12 cellular contexts compared by ENCODE assay signal in genomic region chr13:106156468-106156867, GRCh38.
DNase-seq lines count a peak whose midpoint lies in the region; ATAC-seq and TF ChIP-seq lines count a peak whose summit lies in the region.
"Had no signal": no experiment of that assay in that cellular context is flagged by ENCODE, and none has a peak within 500 bp of the region (broad histone marks: within the 10 kb centered on the region; RNA-seq: fewer than 3 reads in every experiment).

No MANE protein-coding gene starts in this region.

- peak; percentile 96 for DNase-seq in AG09309 (ENCODE audit: low read depth)
- DNase-seq in LHCN-M2 (ENCODE audit: low read depth): peak; percentile 99
- peak; percentile 97 for DNase-seq in choroid plexus epithelial cell (ENCODE audit: low read depth)
- peak; percentile 46 for DNase-seq in mesendoderm
- DNase-seq in substantia nigra (lab: John Stamatoyannopoulos, UW): no peak
- DNase-seq in CD14-positive monocyte (ENCODE audit: low spot score): no peak
- DNase-seq in stimulated activated CD4-positive, alpha-beta T cell treated with anti-CD3 and anti-CD28 coated beads, Interleukin-2, amount 100 ng/mL, for 48 hours: no peak
- DNase-seq: activated CD4-positive, alpha-beta T cell treated with anti-CD3 and anti-CD28 coated beads for 1 hour; CD4-positive, CD25-positive, alpha-beta regulatory T cell; stimulated activated CD4-positive, alpha-beta T cell treated with anti-CD3 and anti-CD28 coated beads, Interleukin-4, amount 100 ng/mL, for 4 hours had no signal

- H2AK5ac ChIP-seq in mesendoderm (ENCODE audit: low read length): no peak overlapping the region

- H3K4me3 ChIP-seq in AG09309 (ENCODE audit: control insufficient read depth, low read depth, low read length): no peak overlapping the region
- no peak overlapping the region for H3K4me3 ChIP-seq in choroid plexus epithelial cell (ENCODE audit: low read depth, low read length)
- no peak overlapping the region for H3K4me3 ChIP-seq in mesendoderm (ENCODE audit: low read length)

- no peak overlapping the region for H2BK5ac ChIP-seq in mesendoderm (ENCODE audit: low read length)

- no peak overlapping the region for H4K8ac ChIP-seq in mesendoderm (ENCODE audit: low read depth, low read length)

- no peaks in the 10 kb centered on the region for H3K4me1 Mint-ChIP-seq in CD14-positive monocyte
- H3K4me1 Mint-ChIP-seq: CD4-positive, CD25-positive, alpha-beta regulatory T cell; IgD-negative memory B cell had no signal

- no peak overlapping the region for H3K4me2 ChIP-seq in mesendoderm (ENCODE audit: low read length)

- H3K27ac Mint-ChIP-seq in CD14-positive monocyte: no peak overlapping the region
- H3K27ac Mint-ChIP-seq: CD4-positive, CD25-positive, alpha-beta regulatory T cell; IgD-negative memory B cell had no signal

- H3K27me3 Mint-ChIP-seq in CD14-positive monocyte (ENCODE audit: low read depth in 3 of 3): peaks cover 0 to 2% (median 0%) of the 10 kb centered on the region in 3 donors
- H3K27me3 Mint-ChIP-seq: CD4-positive, CD25-positive, alpha-beta regulatory T cell; IgD-negative memory B cell had no signal

- H3K27me3 ChIP-seq in mesendoderm (ENCODE audit: insufficient read depth, low read length, poor library complexity): no peaks in the 10 kb centered on the region

- H3K9me3 Mint-ChIP-seq in CD14-positive monocyte: peaks cover 2 to 12% (median 7%) of the 10 kb centered on the region in 7 donors

- H3K27ac ChIP-seq in mesendoderm (ENCODE audit: low read depth, low read length) (no peak overlapping the region), substantia nigra (ENCODE audit: low read depth, low read length, poor library complexity, severe bottlenecking) (no peak overlapping the region)

- WGBS in mesendoderm (ENCODE audit: extremely low coverage, insufficient coverage, low lambda C conversion rate): no CpG with 5 or more reads among the region's 4 CpGs

- no peak overlapping the region for H3K18ac ChIP-seq in mesendoderm (ENCODE audit: low read length)

- H3K4me1 ChIP-seq in mesendoderm (ENCODE audit: control insufficient read depth, low read depth, low read length): peaks cover 2% of the 10 kb centered on the region

- intact Hi-C loops in CD14-positive monocyte (cut with micrococcal nuclease): no loop called here

- no peak overlapping the region for H3K4me3 Mint-ChIP-seq in CD14-positive monocyte
- H3K4me3 Mint-ChIP-seq: CD4-positive, CD25-positive, alpha-beta regulatory T cell; IgD-negative memory B cell had no signal

- H4K5ac ChIP-seq in mesendoderm (ENCODE audit: low read length): no peak overlapping the region

- TF ChIP-seq CTCF in AG09309 (IDR thresholded peaks at IDR 0.05; ENCODE audit: control insufficient read depth, insufficient read depth, low read depth, low read length, missing control alignments) (no peak), choroid plexus epithelial cell (conservative IDR thresholded peaks at IDR 0.05; ENCODE audit: low read depth, low read length) (no peak), CD14-positive monocyte (IDR thresholded peaks at IDR 0.05) (no peak)

- H3K23ac ChIP-seq in mesendoderm (ENCODE audit: low read length): no peak overlapping the region

- no peaks in the 10 kb centered on the region for H3K36me3 Mint-ChIP-seq in CD14-positive monocyte
- H3K36me3 Mint-ChIP-seq: CD4-positive, CD25-positive, alpha-beta regulatory T cell; IgD-negative memory B cell had no signal

- H2BK15ac ChIP-seq in mesendoderm (replicated peaks; ENCODE audit: low read depth): no peak overlapping the region

- H3K79me1 ChIP-seq in mesendoderm (ENCODE audit: low read length): no peaks in the 10 kb centered on the region

- no peak overlapping the region for H3K9ac ChIP-seq in mesendoderm (ENCODE audit: low read length)

- H3K79me2 ChIP-seq in mesendoderm (ENCODE audit: control insufficient read depth, insufficient read depth, low read length): no peaks in the 10 kb centered on the region

- no peaks in the 10 kb centered on the region for H3K36me3 ChIP-seq in mesendoderm (ENCODE audit: control insufficient read depth, insufficient read depth, low read length)

- no peak overlapping the region for H3K4ac ChIP-seq in mesendoderm (ENCODE audit: low read depth, low read length)

- no peak for ATAC-seq in HG03442 (IDR thresholded peaks at IDR 0.05; ENCODE audit: unreplicated experiment)

- H2BK120ac ChIP-seq in mesendoderm (ENCODE audit: low read depth, low read length): no peak overlapping the region

- no peak overlapping the region for H3K56ac ChIP-seq in mesendoderm (ENCODE audit: low read length)

Comparison
In these comparisons a context has a peak if more than half of its experiments do, and no peak if none do; other contexts are left out.
1. DNase-seq: peak in AG09309 (single experiment), LHCN-M2 (single experiment), choroid plexus epithelial cell (single experiment) and mesendoderm (single experiment); none in substantia nigra (0 of 49), CD14-positive monocyte (single experiment) and stimulated activated CD4-positive, alpha-beta T cell treated with anti-CD3 and anti-CD28 coated beads, Interleukin-2, amount 100 ng/mL, for 48 hours (0 of 2).